Comparison of ENCODE assay signal across 23 cellular contexts in genomic region chr7:36663481-36663880, GRCh38.
A peak's percentile ranks its signal among the peaks of the same experiment; 100 is the strongest.
DNase-seq lines count a peak whose midpoint lies in the region; ATAC-seq and TF ChIP-seq lines count a peak whose summit lies in the region.
"Had no signal": no experiment of that assay in that cellular context is flagged by ENCODE, and none has a peak within 500 bp of the region (broad histone marks: within the 10 kb centered on the region; RNA-seq: fewer than 3 reads in every experiment).

No MANE protein-coding gene starts in this region.

- H3K27me3 Mint-ChIP-seq in activated CD4-positive, alpha-beta memory T cell treated with anti-CD3 and anti-CD28 coated beads, Interleukin-2, amount 10 ng/mL, durations not matched to agents 7 days and 5 days: no peaks in the 10 kb centered on the region

- H3K27me3 ChIP-seq in colonic mucosa (no peaks in the 10 kb centered on the region), mucosa of rectum (ENCODE audit: control insufficient read depth in 2 of 2, insufficient read depth in 2 of 2, low read length in 2 of 2) (no peaks in the 10 kb centered on the region)
- H3K27me3 ChIP-seq: Peyer's patch had no signal

- no peaks in the 10 kb centered on the region for H3K9me3 Mint-ChIP-seq in activated CD4-positive, alpha-beta memory T cell treated with anti-CD3 and anti-CD28 coated beads, Interleukin-2, amount 10 ng/mL, durations not matched to agents 7 days and 5 days
- H3K9me3 Mint-ChIP-seq: CD8-positive, alpha-beta memory T cell had no signal

- peaks cover 12% of the 10 kb centered on the region for H3K4me1 Mint-ChIP-seq in activated CD4-positive, alpha-beta memory T cell treated with anti-CD3 and anti-CD28 coated beads, Interleukin-2, amount 10 ng/mL, durations not matched to agents 7 days and 5 days

- intact Hi-C loops in colonic mucosa (cut with DNase I): no loop called here

- H3K36me3 ChIP-seq in colonic mucosa (no peaks in the 10 kb centered on the region), mucosa of rectum (ENCODE audit: control insufficient read depth in 2 of 2, insufficient read depth in 2 of 2, low read length in 2 of 2) (no peaks in the 10 kb centered on the region)
- H3K36me3 ChIP-seq: Peyer's patch had no signal

- H3K4me3 ChIP-seq in AG09309 (ENCODE audit: control insufficient read depth, low read depth, low read length) (no peak overlapping the region), colonic mucosa (no peak overlapping the region), mucosa of rectum (ENCODE audit: low read length in 2 of 2) (no peak overlapping the region)
- H3K4me3 ChIP-seq: Peyer's patch had no signal

- H3K27ac Mint-ChIP-seq in activated CD4-positive, alpha-beta memory T cell treated with anti-CD3 and anti-CD28 coated beads, Interleukin-2, amount 10 ng/mL, durations not matched to agents 7 days and 5 days: no peak overlapping the region

- H3K36me3 Mint-ChIP-seq in activated CD4-positive, alpha-beta memory T cell treated with anti-CD3 and anti-CD28 coated beads, Interleukin-2, amount 10 ng/mL, durations not matched to agents 7 days and 5 days (ENCODE audit: low read depth): peaks cover 16% of the 10 kb centered on the region

- DNase-seq in AG09309 (ENCODE audit: low read depth) (peak; percentile 49), M059J (ENCODE audit: low read depth) (peak; percentile 70), colonic mucosa (no peak), NCI-H2227 (lab: John Stamatoyannopoulos, UW; ENCODE audit: unreplicated experiment) (no peak), erythroblast (lab: John Stamatoyannopoulos, UW) (no peak)
- no peak for DNase-seq in activated CD4-positive, alpha-beta memory T cell treated with anti-CD3 and anti-CD28 coated beads, Interleukin-2, amount 10 ng/mL, durations not matched to agents 7 days and 5 days
- DNase-seq: 8988T; Calu3; CD8-positive, alpha-beta memory T cell; DMS153; GDM1; NCI-H1105; NCI-H146; NCI-H2029; NCI-H345; NCI-H524 treated with DMSO at 0.1 percent for 48 hours; NCI-H82; Peyer's patch had no signal

- CTCF ChIA-PET in activated CD4-positive, alpha-beta memory T cell treated with anti-CD3 and anti-CD28 coated beads, Interleukin-2, amount 10 ng/mL, durations not matched to agents 7 days and 5 days (lab: Charles Lee): no interaction called here

- H3K27ac ChIP-seq in colonic mucosa: peak overlapping the region; percentile 90
- peak overlapping the region; percentile 29 to 55 for H3K27ac ChIP-seq in mucosa of rectum (ENCODE audit: low read depth in 2 of 2, low read length in 2 of 2)
- H3K27ac ChIP-seq: C4-2B, KMS-11 had no signal

- H3K4me3 Mint-ChIP-seq in activated CD4-positive, alpha-beta memory T cell treated with anti-CD3 and anti-CD28 coated beads, Interleukin-2, amount 10 ng/mL, durations not matched to agents 7 days and 5 days: no peak overlapping the region
- H3K4me3 Mint-ChIP-seq: CD8-positive, alpha-beta memory T cell had no signal

- POLR2A ChIA-PET in activated CD4-positive, alpha-beta memory T cell treated with anti-CD3 and anti-CD28 coated beads, Interleukin-2, amount 10 ng/mL, durations not matched to agents 7 days and 5 days (lab: Charles Lee): no interaction called here

- H3K4me1 ChIP-seq in colonic mucosa: peaks cover 7% of the 10 kb centered on the region
- peaks cover 22 to 27% of the 10 kb centered on the region in 2 donors for H3K4me1 ChIP-seq in mucosa of rectum (ENCODE audit: control insufficient read depth in 2 of 2, insufficient read depth in 2 of 2, low read length in 2 of 2)

- H3K9me3 ChIP-seq in colonic mucosa (no peaks in the 10 kb centered on the region), mucosa of rectum (ENCODE audit: control insufficient read depth in 2 of 2, low read length in 2 of 2) (no peaks in the 10 kb centered on the region)
- H3K9me3 ChIP-seq: Peyer's patch had no signal

- TF ChIP-seq POLR2A in erythroblast (IDR thresholded peaks at IDR 0.05; ENCODE audit: low read length): no peak

- no peak for ATAC-seq in HG03457 (IDR thresholded peaks at IDR 0.05; ENCODE audit: unreplicated experiment)
- ATAC-seq: SK-N-SH treated with all-trans-retinoic acid at 6 μM for 48 hours had no signal

- TF ChIP-seq CTCF in AG09309 (IDR thresholded peaks at IDR 0.05; ENCODE audit: control insufficient read depth, insufficient read depth, low read depth, low read length, missing control alignments) (no peak), colonic mucosa (IDR thresholded peaks at IDR 0.05) (no peak)

- H3K9ac ChIP-seq in colonic mucosa (ENCODE audit: low read depth in 2 of 2, low read length in 2 of 2) (no peak overlapping the region), mucosa of rectum (ENCODE audit: low read depth in 1 of 2, low read length in 2 of 2) (no peak overlapping the region)
- H3K9ac ChIP-seq: KMS-11 had no signal

Comparison
In these comparisons a context has a peak if more than half of its experiments do, and no peak if none do; other contexts are left out.
1. DNase-seq: peak in AG09309 (single experiment) and M059J (single experiment); none in colonic mucosa (single experiment), NCI-H2227 (single experiment), activated CD4-positive, alpha-beta memory T cell treated with anti-CD3 and anti-CD28 coated beads, Interleukin-2, amount 10 ng/mL, durations not matched to agents 7 days and 5 days (single experiment) and erythroblast (0 of 2).